Comparison of ENCODE assay signal across 21 cellular contexts in genomic region chr2:25819597-25820039, GRCh38.
"Had no signal": no experiment of that assay in that cellular context is flagged by ENCODE, and none has a peak within 500 bp of the region (broad histone marks: within the 10 kb centered on the region; RNA-seq: fewer than 3 reads in every experiment).

No MANE protein-coding gene starts in this region.

- H3K27ac ChIP-seq: esophagus squamous epithelium, parathyroid adenoma, right atrium auricular region, sigmoid colon, stomach, thyroid gland had no signal

- H3K27me3 ChIP-seq: esophagus squamous epithelium, right atrium auricular region, sigmoid colon, stomach, thyroid gland had no signal

- DNase-seq: cerebellar nuclear complex; cortex of kidney; esophagus squamous epithelium; immature natural killer cell; islet precursor cell; kidney glomerular epithelial cell; left colon; left ventricle myocardium superior; sigmoid colon; stimulated activated CD4-positive, alpha-beta T cell treated with anti-CD3 and anti-CD28 coated beads, Interleukin-2, amount 100 ng/mL, for 24 hours; stimulated activated CD4-positive, alpha-beta T cell treated with anti-CD3 and anti-CD28 coated beads, Interleukin-4, amount 100 ng/mL, for 24 hours; stimulated activated naive CD4-positive, alpha-beta T cell treated with Interleukin-2 at 50 U/mL for 16 hours; stomach; thyroid gland had no signal

- H3K36me3 ChIP-seq: esophagus squamous epithelium, right atrium auricular region, sigmoid colon, stomach, thyroid gland had no signal

- H3K9me3 ChIP-seq: esophagus squamous epithelium, right atrium auricular region, sigmoid colon, stomach, thyroid gland had no signal

- H3K4me3 ChIP-seq: esophagus squamous epithelium, lung, right atrium auricular region, sigmoid colon, stomach, thyroid gland had no signal

- FAIRE-seq: endothelial cell of umbilical vein, frontal cortex had no signal

- ATAC-seq: left colon; left ventricle myocardium superior; natural killer cell treated with Interleukin-12 subunit alpha and Interleukin-12 subunit beta and Interleukin-15 and Interleukin-18, amount 100 ng/mL, for 72 hours; stimulated activated effector memory CD8-positive, alpha-beta T cell treated with anti-CD3 and anti-CD28 coated beads, Interleukin-12 subunit alpha, Interleukin-12 subunit beta, amount 100 ng/mL, for 72 hours had no signal

- H3K4me1 ChIP-seq: right atrium auricular region, sigmoid colon had no signal
